Comparison of ENCODE assay signal across 27 cellular contexts in genomic region chr7:121777672-121778071, GRCh38.
"Had no signal": no experiment of that assay in that cellular context is flagged by ENCODE, and none has a peak within 500 bp of the region (broad histone marks: within the 10 kb centered on the region; RNA-seq: fewer than 3 reads in every experiment).

No MANE protein-coding gene starts in this region.

- H3K9me3 Mint-ChIP-seq: activated CD4-positive, alpha-beta memory T cell treated with anti-CD3 and anti-CD28 coated beads, Interleukin-2, amount 10 ng/mL, durations not matched to agents 7 days and 5 days; activated CD4-positive, alpha-beta T cell treated with anti-CD3 and anti-CD28 coated beads, Interleukin-2, amount 10 ng/mL, durations not matched to agents 7 days and 5 days; activated T-cell treated with anti-CD3 and anti-CD28 coated beads, Interleukin-2, amount 50 U/mL, for 24 hours had no signal

- H3K36me3 ChIP-seq: brain microvascular endothelial cell, esophagus muscularis mucosa, gastrocnemius medialis had no signal

- H3K27me3 Mint-ChIP-seq: activated CD4-positive, alpha-beta memory T cell treated with anti-CD3 and anti-CD28 coated beads, Interleukin-2, amount 10 ng/mL, durations not matched to agents 7 days and 5 days; activated CD4-positive, alpha-beta T cell treated with anti-CD3 and anti-CD28 coated beads, Interleukin-2, amount 10 ng/mL, durations not matched to agents 7 days and 5 days; activated naive CD8-positive, alpha-beta T cell; activated T-cell treated with anti-CD3 and anti-CD28 coated beads, Interleukin-2, amount 50 U/mL, for 24 hours; effector memory CD8-positive, alpha-beta T cell had no signal

- H3K36me3 Mint-ChIP-seq: activated naive CD8-positive, alpha-beta T cell had no signal

- H3K4me1 Mint-ChIP-seq: activated CD4-positive, alpha-beta memory T cell treated with anti-CD3 and anti-CD28 coated beads, Interleukin-2, amount 10 ng/mL, durations not matched to agents 7 days and 5 days; activated CD4-positive, alpha-beta T cell treated with anti-CD3 and anti-CD28 coated beads, Interleukin-2, amount 10 ng/mL, durations not matched to agents 7 days and 5 days had no signal

- DNase-seq: activated CD4-positive, alpha-beta memory T cell treated with anti-CD3 and anti-CD28 coated beads, Interleukin-2, amount 10 ng/mL, durations not matched to agents 7 days and 5 days; activated CD4-positive, alpha-beta T cell treated with anti-CD3 and anti-CD28 coated beads for 1 hour; activated CD4-positive, alpha-beta T cell treated with anti-CD3 and anti-CD28 coated beads for 4 hours; activated CD4-positive, alpha-beta T cell treated with anti-CD3 and anti-CD28 coated beads, Interleukin-2, amount 10 ng/mL, durations not matched to agents 7 days and 5 days; activated CD4-positive, alpha-beta T cell treated with anti-CD3 and anti-CD28 coated beads, Interleukin-2, amount 50 U/mL, for 4 hours; activated CD8-positive, alpha-beta memory T cell treated with anti-CD3 and anti-CD28 coated beads, Interleukin-2, amount 50 U/mL, for 48 hours; activated gamma-delta T cell; activated naive CD4-positive, alpha-beta T cell treated with anti-CD3 and anti-CD28 coated beads, Interleukin-2, amount 50 U/mL, for 16 hours; activated naive CD4-positive, alpha-beta T cell treated with Interleukin-2 at 50 U/mL for 16 hours; activated T-cell treated with anti-CD3 and anti-CD28 coated beads for 4 hours; activated T-cell treated with anti-CD3 and anti-CD28 coated beads, Interleukin-2, amount 50 U/mL, for 24 hours; activated T-cell treated with anti-CD3 and anti-CD28 coated beads, Interleukin-2, amount 50 U/mL, for 72 hours; amniotic stem cell; anterior cingulate cortex; brain microvascular endothelial cell; caudate nucleus; cortex of kidney; dermis blood vessel endothelial cell; effector CD4-positive, alpha-beta T cell; effector memory CD8-positive, alpha-beta T cell; erythroblast; foreskin keratinocyte; gastrocnemius medialis; glutamatergic neuron; T-helper 2 cell had no signal

- H3K4me3 ChIP-seq: esophagus muscularis mucosa, gastrocnemius medialis had no signal

- H3K4me1 ChIP-seq: esophagus muscularis mucosa, foreskin keratinocyte, gastrocnemius medialis had no signal

- H3K27ac Mint-ChIP-seq: activated CD4-positive, alpha-beta memory T cell treated with anti-CD3 and anti-CD28 coated beads, Interleukin-2, amount 10 ng/mL, durations not matched to agents 7 days and 5 days; activated CD4-positive, alpha-beta T cell treated with anti-CD3 and anti-CD28 coated beads, Interleukin-2, amount 10 ng/mL, durations not matched to agents 7 days and 5 days; activated naive CD8-positive, alpha-beta T cell; activated T-cell treated with anti-CD3 and anti-CD28 coated beads, Interleukin-2, amount 50 U/mL, for 24 hours; activated T-cell treated with anti-CD3 and anti-CD28 coated beads, Interleukin-2, amount 50 U/mL, for 72 hours; effector memory CD8-positive, alpha-beta T cell had no signal

- H3K4me3 Mint-ChIP-seq: activated CD4-positive, alpha-beta memory T cell treated with anti-CD3 and anti-CD28 coated beads, Interleukin-2, amount 10 ng/mL, durations not matched to agents 7 days and 5 days; activated CD4-positive, alpha-beta T cell treated with anti-CD3 and anti-CD28 coated beads, Interleukin-2, amount 10 ng/mL, durations not matched to agents 7 days and 5 days; activated naive CD8-positive, alpha-beta T cell; activated T-cell treated with anti-CD3 and anti-CD28 coated beads, Interleukin-2, amount 50 U/mL, for 24 hours; activated T-cell treated with anti-CD3 and anti-CD28 coated beads, Interleukin-2, amount 50 U/mL, for 72 hours; effector memory CD8-positive, alpha-beta T cell had no signal

- H3K27ac ChIP-seq: brain microvascular endothelial cell, esophagus muscularis mucosa, foreskin keratinocyte, gastrocnemius medialis had no signal

- ATAC-seq: activated T-cell treated with anti-CD3 and anti-CD28 coated beads, Interleukin-2, amount 50 U/mL, for 72 hours; effector memory CD8-positive, alpha-beta T cell; foreskin keratinocyte; gastrocnemius medialis had no signal

- H3K27me3 ChIP-seq: brain microvascular endothelial cell, esophagus muscularis mucosa, foreskin keratinocyte, gastrocnemius medialis had no signal
